Comparison of ENCODE assay signal across 1 cellular context in the genomic region with DNA sequence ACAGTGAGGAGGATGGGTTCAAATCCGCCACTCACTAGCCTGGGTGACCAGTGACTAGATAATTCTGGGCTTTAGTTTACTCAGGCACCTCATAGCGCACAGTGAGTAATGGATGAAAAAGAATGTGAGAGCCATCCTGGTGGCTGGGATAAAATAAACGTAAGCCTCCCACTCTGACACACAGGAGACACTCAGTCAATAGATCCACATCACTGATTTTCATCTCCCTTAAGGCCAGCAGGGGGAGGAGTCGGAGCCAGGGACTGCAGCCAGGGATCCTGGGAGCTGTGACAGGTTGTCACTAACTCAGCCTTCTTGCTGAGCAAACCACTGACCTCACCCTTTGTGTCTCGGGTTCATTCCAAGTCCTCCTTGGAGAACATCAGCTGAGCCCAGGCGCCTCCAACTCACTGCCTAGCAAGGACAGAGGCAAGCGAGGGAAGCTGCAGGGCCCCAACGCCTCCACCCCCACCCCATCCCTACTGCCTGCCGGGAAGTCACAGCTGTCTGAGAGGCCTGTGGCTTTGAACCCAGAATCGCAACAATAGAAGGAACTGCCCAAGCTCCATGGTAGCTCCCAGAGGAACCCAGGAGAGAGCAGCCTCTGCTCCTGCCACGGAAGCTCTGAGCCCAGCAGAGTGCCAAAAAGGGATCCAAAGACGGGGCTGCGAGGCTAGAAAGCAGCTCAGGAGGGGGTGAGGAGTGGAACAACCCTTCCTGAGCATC.
TF ChIP-seq lines count a peak whose summit lies in the region.

No MANE protein-coding gene starts in this region.

TF ChIP-seq in HepG2, 621 proteins besides CTCF, POLR2A, EP300 and RAD21 (continued from another document):
- TF ChIP-seq ZNF331 (CRISPR knock-in tag; IDR thresholded peaks at IDR 0.05): peak; percentile 44; the same call in 1 of the 2 replicates
- no peak for TF ChIP-seq NFATC3 (CRISPR knock-in tag; IDR thresholded peaks at IDR 0.05)
- TF ChIP-seq ZNF569 (CRISPR knock-in tag; IDR thresholded peaks at IDR 0.05; ENCODE audit: borderline replicate concordance): no peak
- no peak for TF ChIP-seq SMAD9 (CRISPR knock-in tag; IDR thresholded peaks at IDR 0.05)
- TF ChIP-seq TP53 (CRISPR knock-in tag; conservative IDR thresholded peaks at IDR 0.05): no peak
- TF ChIP-seq ZNF124 (CRISPR knock-in tag; IDR thresholded peaks at IDR 0.05): no peak
- no peak for TF ChIP-seq MYNN (CRISPR knock-in tag; IDR thresholded peaks at IDR 0.05; ENCODE audit: low read depth)
- no peak for TF ChIP-seq ZNF549 (CRISPR knock-in tag; IDR thresholded peaks at IDR 0.05)
- TF ChIP-seq, protein P1, sequence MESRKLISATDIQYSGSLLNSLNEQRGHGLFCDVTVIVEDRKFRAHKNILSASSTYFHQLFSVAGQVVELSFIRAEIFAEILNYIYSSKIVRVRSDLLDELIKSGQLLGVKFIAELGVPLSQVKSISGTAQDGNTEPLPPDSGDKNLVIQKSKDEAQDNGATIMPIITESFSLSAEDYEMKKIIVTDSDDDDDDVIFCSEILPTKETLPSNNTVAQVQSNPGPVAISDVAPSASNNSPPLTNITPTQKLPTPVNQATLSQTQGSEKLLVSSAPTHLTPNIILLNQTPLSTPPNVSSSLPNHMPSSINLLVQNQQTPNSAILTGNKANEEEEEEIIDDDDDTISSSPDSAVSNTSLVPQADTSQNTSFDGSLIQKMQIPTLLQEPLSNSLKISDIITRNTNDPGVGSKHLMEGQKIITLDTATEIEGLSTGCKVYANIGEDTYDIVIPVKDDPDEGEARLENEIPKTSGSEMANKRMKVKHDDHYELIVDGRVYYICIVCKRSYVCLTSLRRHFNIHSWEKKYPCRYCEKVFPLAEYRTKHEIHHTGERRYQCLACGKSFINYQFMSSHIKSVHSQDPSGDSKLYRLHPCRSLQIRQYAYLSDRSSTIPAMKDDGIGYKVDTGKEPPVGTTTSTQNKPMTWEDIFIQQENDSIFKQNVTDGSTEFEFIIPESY (CRISPR knock-in tag; IDR thresholded peaks at IDR 0.05): peak; percentile 78
- TF ChIP-seq, protein P2, sequence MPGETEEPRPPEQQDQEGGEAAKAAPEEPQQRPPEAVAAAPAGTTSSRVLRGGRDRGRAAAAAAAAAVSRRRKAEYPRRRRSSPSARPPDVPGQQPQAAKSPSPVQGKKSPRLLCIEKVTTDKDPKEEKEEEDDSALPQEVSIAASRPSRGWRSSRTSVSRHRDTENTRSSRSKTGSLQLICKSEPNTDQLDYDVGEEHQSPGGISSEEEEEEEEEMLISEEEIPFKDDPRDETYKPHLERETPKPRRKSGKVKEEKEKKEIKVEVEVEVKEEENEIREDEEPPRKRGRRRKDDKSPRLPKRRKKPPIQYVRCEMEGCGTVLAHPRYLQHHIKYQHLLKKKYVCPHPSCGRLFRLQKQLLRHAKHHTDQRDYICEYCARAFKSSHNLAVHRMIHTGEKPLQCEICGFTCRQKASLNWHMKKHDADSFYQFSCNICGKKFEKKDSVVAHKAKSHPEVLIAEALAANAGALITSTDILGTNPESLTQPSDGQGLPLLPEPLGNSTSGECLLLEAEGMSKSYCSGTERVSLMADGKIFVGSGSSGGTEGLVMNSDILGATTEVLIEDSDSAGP (CRISPR knock-in tag; IDR thresholded peaks at IDR 0.05; ENCODE audit: borderline replicate concordance): peak; percentile 20; the same call in 1 of the 2 replicates
- TF ChIP-seq MED1 (CRISPR knock-in tag; IDR thresholded peaks at IDR 0.05): peak; percentile 48; the same call in 1 of the 2 replicates
- TF ChIP-seq ARNT (IDR thresholded peaks at IDR 0.05): no peak
- TF ChIP-seq BORCS8-MEF2B (CRISPR knock-in tag; IDR thresholded peaks at IDR 0.05): no peak
- TF ChIP-seq FOXA3 (CRISPR knock-in tag; IDR thresholded peaks at IDR 0.05): peak; percentile 47; the same call in 1 of the 2 replicates
- no peak for TF ChIP-seq ZNF563 (CRISPR knock-in tag; IDR thresholded peaks at IDR 0.05)
- TF ChIP-seq KMT2A (CRISPR knock-in tag; IDR thresholded peaks at IDR 0.05): no peak
- TF ChIP-seq, protein P3, sequence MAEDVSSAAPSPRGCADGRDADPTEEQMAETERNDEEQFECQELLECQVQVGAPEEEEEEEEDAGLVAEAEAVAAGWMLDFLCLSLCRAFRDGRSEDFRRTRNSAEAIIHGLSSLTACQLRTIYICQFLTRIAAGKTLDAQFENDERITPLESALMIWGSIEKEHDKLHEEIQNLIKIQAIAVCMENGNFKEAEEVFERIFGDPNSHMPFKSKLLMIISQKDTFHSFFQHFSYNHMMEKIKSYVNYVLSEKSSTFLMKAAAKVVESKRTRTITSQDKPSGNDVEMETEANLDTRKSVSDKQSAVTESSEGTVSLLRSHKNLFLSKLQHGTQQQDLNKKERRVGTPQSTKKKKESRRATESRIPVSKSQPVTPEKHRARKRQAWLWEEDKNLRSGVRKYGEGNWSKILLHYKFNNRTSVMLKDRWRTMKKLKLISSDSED (CRISPR knock-in tag; IDR thresholded peaks at IDR 0.05): no peak
- TF ChIP-seq SP5 (CRISPR knock-in tag; IDR thresholded peaks at IDR 0.05; ENCODE audit: borderline replicate concordance, low read depth): 0 out of 2 replicates have a peak, but pooled peaks have one; percentile 22
- TF ChIP-seq, protein P4, sequence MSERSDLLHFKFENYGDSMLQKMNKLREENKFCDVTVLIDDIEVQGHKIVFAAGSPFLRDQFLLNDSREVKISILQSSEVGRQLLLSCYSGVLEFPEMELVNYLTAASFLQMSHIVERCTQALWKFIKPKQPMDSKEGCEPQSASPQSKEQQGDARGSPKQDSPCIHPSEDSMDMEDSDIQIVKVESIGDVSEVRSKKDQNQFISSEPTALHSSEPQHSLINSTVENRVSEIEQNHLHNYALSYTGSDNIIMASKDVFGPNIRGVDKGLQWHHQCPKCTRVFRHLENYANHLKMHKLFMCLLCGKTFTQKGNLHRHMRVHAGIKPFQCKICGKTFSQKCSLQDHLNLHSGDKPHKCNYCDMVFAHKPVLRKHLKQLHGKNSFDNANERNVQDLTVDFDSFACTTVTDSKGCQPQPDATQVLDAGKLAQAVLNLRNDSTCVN (CRISPR knock-in tag; IDR thresholded peaks at IDR 0.05; ENCODE audit: borderline replicate concordance): no peak
- no peak for TF ChIP-seq ZNF367 (CRISPR knock-in tag; IDR thresholded peaks at IDR 0.05; ENCODE audit: borderline replicate concordance)
- peak; percentile 54; the same call in 1 of the 2 replicates for TF ChIP-seq KAT8 (CRISPR knock-in tag; IDR thresholded peaks at IDR 0.05)
- peak; percentile 47 for TF ChIP-seq FOSL2 (CRISPR knock-in tag; IDR thresholded peaks at IDR 0.05)
